In the genomic region with DNA sequence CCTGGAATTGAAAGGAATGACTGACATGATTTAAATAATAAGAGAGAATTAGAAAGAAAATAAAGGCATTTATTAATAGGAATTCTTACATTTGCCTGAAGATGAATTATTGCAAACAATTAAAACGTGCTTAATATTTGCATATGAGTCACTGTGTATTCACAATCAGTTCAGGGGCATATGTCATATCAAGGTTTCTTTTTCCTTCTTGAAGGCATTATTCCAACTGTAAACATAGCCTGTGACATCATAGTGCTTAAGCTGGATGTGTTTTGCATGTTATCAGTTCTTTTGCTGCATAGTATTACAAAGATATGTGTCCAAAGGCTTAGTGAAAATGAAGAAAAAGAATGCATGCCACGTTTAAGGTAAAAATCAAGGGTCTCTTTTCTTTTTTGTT, we compare ENCODE assay signal across 1 cellular context.
TF ChIP-seq lines count a peak whose summit lies in the region.

No MANE protein-coding gene starts in this region.

TF ChIP-seq in K562, 482 proteins besides CTCF, POLR2A, EP300 and RAD21 (continued from another document):
- TF ChIP-seq XRCC5 (IDR thresholded peaks at IDR 0.05; ENCODE audit: low read depth, low read length) (no peak), HDAC6 (IDR thresholded peaks at IDR 0.05; ENCODE audit: low read depth, low read length) (no peak), YY1 (IDR thresholded peaks at IDR 0.05; ENCODE audit: borderline replicate concordance in 1 of 3, control insufficient read depth in 1 of 3, extremely low read depth in 1 of 3, insufficient read depth in 3 of 3, insufficient read length in 1 of 3, insufficient replicate concordance in 2 of 3, low read depth in 1 of 3, low read length in 2 of 3) (no peak), MYBL2 (IDR thresholded peaks at IDR 0.05; ENCODE audit: low read depth) (no peak), MYBL2 (CRISPR knock-in tag; IDR thresholded peaks at IDR 0.05; ENCODE audit: borderline replicate concordance) (no peak), ARID2 (IDR thresholded peaks at IDR 0.05) (no peak), FOSL1 (tag; conservative IDR thresholded peaks at IDR 0.05) (peak; percentile 73), MEIS2 (IDR thresholded peaks at IDR 0.05; ENCODE audit: partially characterized antibody) (peak; percentile 27), CBX5 (IDR thresholded peaks at IDR 0.05; ENCODE audit: borderline replicate concordance, low read depth) (no peak), CC2D1A (IDR thresholded peaks at IDR 0.05) (no peak), FOXA3 (CRISPR knock-in tag; conservative IDR thresholded peaks at IDR 0.05 in 1 of 2, IDR thresholded peaks at IDR 0.05 in 1 of 2) (peak in 1 of 2 experiments; percentile 49; a peak in 1 of 4 replicates), MCM5 (IDR thresholded peaks at IDR 0.05; ENCODE audit: low read depth) (no peak), FOXK2 (conservative IDR thresholded peaks at IDR 0.05 in 1 of 2, IDR thresholded peaks at IDR 0.05 in 1 of 2; ENCODE audit: low read depth in 2 of 2) (peak in 1 of 2 experiments; percentile 60; a peak in 1 of 4 replicates), ZFP36 (IDR thresholded peaks at IDR 0.05; ENCODE audit: low read depth, low read length, partially characterized antibody) (no peak), COPS2 (conservative IDR thresholded peaks at IDR 0.05) (no peak), ZNF354B (CRISPR knock-in tag; IDR thresholded peaks at IDR 0.05) (no peak), EP400 (IDR thresholded peaks at IDR 0.05) (no peak), ZNF445 (CRISPR knock-in tag; IDR thresholded peaks at IDR 0.05; ENCODE audit: low read depth) (no peak), ZNF408 (CRISPR knock-in tag; IDR thresholded peaks at IDR 0.05; ENCODE audit: low read depth) (no peak), PRMT5 (CRISPR knock-in tag; IDR thresholded peaks at IDR 0.05) (no peak), STAT5B (CRISPR knock-in tag; IDR thresholded peaks at IDR 0.05) (no peak), CREM (IDR thresholded peaks at IDR 0.05; ENCODE audit: low read depth) (peak; percentile 68), CEBPG (CRISPR knock-in tag; IDR thresholded peaks at IDR 0.05) (no peak), CEBPG (tag; conservative IDR thresholded peaks at IDR 0.05 in 1 of 2, IDR thresholded peaks at IDR 0.05 in 1 of 2) (0 out of 4 replicates have a peak, but pooled peaks of 1 of the 2 experiments have one; percentile 20), ATF7 (IDR thresholded peaks at IDR 0.05) (peak; percentile 65), TEAD4 (IDR thresholded peaks at IDR 0.05; ENCODE audit: low read length) (no peak), TEAD4 (CRISPR knock-in tag; IDR thresholded peaks at IDR 0.05; ENCODE audit: borderline replicate concordance) (no peak)
- TF ChIP-seq, protein P1, sequence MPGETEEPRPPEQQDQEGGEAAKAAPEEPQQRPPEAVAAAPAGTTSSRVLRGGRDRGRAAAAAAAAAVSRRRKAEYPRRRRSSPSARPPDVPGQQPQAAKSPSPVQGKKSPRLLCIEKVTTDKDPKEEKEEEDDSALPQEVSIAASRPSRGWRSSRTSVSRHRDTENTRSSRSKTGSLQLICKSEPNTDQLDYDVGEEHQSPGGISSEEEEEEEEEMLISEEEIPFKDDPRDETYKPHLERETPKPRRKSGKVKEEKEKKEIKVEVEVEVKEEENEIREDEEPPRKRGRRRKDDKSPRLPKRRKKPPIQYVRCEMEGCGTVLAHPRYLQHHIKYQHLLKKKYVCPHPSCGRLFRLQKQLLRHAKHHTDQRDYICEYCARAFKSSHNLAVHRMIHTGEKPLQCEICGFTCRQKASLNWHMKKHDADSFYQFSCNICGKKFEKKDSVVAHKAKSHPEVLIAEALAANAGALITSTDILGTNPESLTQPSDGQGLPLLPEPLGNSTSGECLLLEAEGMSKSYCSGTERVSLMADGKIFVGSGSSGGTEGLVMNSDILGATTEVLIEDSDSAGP (CRISPR knock-in tag; IDR thresholded peaks at IDR 0.05): no peak
- TF ChIP-seq, protein P2, sequence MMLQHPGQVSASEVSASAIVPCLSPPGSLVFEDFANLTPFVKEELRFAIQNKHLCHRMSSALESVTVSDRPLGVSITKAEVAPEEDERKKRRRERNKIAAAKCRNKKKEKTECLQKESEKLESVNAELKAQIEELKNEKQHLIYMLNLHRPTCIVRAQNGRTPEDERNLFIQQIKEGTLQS (IDR thresholded peaks at IDR 0.05): peak; percentile 67
- TF ChIP-seq, protein P2 (CRISPR knock-in tag; conservative IDR thresholded peaks at IDR 0.05): no peak
- TF ChIP-seq, protein P3, sequence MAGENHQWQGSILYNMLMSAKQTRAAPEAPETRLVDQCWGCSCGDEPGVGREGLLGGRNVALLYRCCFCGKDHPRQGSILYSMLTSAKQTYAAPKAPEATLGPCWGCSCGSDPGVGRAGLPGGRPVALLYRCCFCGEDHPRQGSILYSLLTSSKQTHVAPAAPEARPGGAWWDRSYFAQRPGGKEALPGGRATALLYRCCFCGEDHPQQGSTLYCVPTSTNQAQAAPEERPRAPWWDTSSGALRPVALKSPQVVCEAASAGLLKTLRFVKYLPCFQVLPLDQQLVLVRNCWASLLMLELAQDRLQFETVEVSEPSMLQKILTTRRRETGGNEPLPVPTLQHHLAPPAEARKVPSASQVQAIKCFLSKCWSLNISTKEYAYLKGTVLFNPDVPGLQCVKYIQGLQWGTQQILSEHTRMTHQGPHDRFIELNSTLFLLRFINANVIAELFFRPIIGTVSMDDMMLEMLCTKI (IDR thresholded peaks at IDR 0.05; ENCODE audit: partially characterized antibody): no peak
- TF ChIP-seq, protein P4, sequence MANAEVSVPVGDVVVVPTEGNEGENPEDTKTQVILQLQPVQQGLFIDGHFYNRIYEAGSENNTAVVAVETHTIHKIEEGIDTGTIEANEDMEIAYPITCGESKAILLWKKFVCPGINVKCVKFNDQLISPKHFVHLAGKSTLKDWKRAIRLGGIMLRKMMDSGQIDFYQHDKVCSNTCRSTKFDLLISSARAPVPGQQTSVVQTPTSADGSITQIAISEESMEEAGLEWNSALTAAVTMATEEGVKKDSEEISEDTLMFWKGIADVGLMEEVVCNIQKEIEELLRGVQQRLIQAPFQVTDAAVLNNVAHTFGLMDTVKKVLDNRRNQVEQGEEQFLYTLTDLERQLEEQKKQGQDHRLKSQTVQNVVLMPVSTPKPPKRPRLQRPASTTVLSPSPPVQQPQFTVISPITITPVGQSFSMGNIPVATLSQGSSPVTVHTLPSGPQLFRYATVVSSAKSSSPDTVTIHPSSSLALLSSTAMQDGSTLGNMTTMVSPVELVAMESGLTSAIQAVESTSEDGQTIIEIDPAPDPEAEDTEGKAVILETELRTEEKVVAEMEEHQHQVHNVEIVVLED (CRISPR knock-in tag; IDR thresholded peaks at IDR 0.05): no peak
- TF ChIP-seq, protein P5, sequence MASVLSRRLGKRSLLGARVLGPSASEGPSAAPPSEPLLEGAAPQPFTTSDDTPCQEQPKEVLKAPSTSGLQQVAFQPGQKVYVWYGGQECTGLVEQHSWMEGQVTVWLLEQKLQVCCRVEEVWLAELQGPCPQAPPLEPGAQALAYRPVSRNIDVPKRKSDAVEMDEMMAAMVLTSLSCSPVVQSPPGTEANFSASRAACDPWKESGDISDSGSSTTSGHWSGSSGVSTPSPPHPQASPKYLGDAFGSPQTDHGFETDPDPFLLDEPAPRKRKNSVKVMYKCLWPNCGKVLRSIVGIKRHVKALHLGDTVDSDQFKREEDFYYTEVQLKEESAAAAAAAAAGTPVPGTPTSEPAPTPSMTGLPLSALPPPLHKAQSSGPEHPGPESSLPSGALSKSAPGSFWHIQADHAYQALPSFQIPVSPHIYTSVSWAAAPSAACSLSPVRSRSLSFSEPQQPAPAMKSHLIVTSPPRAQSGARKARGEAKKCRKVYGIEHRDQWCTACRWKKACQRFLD (CRISPR knock-in tag; IDR thresholded peaks at IDR 0.05): no peak
- TF ChIP-seq, protein P6, sequence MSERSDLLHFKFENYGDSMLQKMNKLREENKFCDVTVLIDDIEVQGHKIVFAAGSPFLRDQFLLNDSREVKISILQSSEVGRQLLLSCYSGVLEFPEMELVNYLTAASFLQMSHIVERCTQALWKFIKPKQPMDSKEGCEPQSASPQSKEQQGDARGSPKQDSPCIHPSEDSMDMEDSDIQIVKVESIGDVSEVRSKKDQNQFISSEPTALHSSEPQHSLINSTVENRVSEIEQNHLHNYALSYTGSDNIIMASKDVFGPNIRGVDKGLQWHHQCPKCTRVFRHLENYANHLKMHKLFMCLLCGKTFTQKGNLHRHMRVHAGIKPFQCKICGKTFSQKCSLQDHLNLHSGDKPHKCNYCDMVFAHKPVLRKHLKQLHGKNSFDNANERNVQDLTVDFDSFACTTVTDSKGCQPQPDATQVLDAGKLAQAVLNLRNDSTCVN (CRISPR knock-in tag; IDR thresholded peaks at IDR 0.05): no peak
- TF ChIP-seq, protein P7, sequence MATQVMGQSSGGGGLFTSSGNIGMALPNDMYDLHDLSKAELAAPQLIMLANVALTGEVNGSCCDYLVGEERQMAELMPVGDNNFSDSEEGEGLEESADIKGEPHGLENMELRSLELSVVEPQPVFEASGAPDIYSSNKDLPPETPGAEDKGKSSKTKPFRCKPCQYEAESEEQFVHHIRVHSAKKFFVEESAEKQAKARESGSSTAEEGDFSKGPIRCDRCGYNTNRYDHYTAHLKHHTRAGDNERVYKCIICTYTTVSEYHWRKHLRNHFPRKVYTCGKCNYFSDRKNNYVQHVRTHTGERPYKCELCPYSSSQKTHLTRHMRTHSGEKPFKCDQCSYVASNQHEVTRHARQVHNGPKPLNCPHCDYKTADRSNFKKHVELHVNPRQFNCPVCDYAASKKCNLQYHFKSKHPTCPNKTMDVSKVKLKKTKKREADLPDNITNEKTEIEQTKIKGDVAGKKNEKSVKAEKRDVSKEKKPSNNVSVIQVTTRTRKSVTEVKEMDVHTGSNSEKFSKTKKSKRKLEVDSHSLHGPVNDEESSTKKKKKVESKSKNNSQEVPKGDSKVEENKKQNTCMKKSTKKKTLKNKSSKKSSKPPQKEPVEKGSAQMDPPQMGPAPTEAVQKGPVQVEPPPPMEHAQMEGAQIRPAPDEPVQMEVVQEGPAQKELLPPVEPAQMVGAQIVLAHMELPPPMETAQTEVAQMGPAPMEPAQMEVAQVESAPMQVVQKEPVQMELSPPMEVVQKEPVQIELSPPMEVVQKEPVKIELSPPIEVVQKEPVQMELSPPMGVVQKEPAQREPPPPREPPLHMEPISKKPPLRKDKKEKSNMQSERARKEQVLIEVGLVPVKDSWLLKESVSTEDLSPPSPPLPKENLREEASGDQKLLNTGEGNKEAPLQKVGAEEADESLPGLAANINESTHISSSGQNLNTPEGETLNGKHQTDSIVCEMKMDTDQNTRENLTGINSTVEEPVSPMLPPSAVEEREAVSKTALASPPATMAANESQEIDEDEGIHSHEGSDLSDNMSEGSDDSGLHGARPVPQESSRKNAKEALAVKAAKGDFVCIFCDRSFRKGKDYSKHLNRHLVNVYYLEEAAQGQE (CRISPR knock-in tag; IDR thresholded peaks at IDR 0.05; ENCODE audit: low read depth): no peak
